Comparison of ENCODE assay signal across 1 cellular context in the genomic region with DNA sequence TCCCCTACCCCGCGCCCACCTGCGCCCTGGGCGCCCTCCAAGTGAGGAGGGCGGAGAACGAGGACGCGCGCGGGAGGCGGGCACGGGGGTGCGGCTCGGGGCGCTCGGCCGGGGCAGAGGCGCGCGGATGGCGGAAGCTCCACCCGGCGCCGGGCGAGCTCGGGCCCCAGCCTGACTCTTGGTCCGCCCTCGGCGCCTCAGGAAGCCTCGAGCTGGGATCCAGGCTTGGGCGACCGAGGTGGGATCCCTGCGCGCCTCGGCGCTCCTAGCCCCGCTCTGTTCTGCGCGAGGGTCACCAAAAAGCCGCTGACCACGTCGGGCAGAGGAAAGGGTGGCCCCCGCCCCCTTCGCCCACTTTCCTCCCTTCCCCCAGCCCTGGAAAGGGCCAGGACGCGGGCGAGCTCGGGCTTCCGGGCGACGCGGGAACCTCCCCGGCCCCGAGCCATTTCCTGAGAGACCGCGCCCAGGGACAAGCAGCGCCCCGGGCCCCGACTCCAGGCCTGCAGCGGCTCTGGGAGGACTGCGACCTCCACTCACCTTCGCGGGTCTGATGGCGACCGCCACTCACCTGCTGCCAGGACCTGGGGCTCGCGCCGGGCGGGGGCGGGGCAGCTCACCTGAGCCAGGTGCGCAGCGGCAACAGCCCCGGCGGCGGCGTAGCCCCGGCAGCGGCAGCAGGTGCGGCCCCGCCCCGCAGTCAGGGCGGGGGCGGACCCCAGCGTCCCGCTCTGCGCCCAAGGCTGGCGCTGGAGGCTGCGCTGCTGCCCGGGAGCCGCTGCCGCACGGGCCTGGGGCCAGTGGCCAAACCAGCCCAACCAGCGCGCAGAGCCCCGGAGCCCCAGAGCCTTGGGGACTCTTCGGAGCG.
TF ChIP-seq lines count a peak whose summit lies in the region.

No MANE protein-coding gene starts in this region.

TF ChIP-seq in HEK293, 187 proteins besides CTCF, POLR2A, EP300 and RAD21 (continued from another document):
- TF ChIP-seq, protein P1, sequence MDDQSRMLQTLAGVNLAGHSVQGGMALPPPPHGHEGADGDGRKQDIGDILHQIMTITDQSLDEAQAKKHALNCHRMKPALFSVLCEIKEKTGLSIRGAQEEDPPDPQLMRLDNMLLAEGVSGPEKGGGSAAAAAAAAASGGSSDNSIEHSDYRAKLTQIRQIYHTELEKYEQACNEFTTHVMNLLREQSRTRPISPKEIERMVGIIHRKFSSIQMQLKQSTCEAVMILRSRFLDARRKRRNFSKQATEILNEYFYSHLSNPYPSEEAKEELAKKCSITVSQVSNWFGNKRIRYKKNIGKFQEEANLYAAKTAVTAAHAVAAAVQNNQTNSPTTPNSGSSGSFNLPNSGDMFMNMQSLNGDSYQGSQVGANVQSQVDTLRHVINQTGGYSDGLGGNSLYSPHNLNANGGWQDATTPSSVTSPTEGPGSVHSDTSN (CRISPR knock-in tag; IDR thresholded peaks at IDR 0.05), result 0 out of 2 replicates have a peak, but pooled peaks have one; percentile 15
- TF ChIP-seq KLF17 (tag by site-specific recombination; IDR thresholded peaks at IDR 0.05), result no peak
- peak; percentile 28; the same call in 1 of the 2 replicates for TF ChIP-seq ZNF777 (tag by site-specific recombination; IDR thresholded peaks at IDR 0.05; ENCODE audit: borderline replicate concordance)
- peak; percentile 44 for TF ChIP-seq SP2 (tag by site-specific recombination; IDR thresholded peaks at IDR 0.05)
